Comparison of ENCODE assay signal across 8 cellular contexts in the genomic region with DNA sequence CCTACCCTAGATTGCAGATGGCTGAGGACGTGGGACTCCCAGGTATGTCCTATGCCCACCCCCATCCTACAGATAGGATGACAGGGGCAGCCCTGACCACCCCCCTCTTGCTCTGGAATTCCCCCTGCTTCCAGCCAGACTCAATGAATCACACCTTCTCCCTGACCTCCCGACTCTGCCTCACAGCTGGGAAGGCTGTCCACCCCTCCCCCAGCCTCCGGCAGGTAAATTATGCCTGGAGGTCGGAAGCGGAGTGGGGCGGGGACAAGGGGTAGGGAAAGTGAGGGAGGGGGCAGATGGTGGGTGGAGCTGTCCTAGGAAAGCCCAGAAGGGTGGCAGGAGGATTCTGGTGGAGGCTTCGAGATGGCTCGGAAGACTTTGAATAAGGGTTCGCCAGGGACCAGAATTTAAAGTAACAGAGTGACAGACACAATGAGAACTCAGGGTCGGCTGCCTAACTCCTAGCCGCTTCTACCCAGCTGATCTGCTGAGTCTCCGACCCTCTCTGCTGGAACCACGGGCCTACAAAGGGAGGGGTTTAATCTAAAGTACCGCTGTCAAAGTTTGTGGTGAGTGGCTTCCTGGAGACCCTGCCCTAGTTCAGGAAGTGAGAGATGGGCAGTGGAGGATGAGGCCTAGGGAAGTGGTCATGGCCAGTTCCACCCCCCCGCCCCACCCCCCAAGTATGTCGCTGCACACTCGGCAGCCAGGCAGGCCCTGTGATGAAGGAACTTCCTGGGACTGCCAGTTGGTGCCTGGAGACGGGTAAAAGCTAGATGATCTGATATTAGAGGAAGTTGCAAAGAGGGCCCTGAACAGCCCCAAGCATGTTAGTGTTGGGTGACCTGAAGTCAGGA. TPM values are rescaled to one million over a fixed set of nuclear protein-coding genes. Genes with fewer than 3 reads are reported as not detected.
DNase-seq lines count a peak whose midpoint lies in the region; ATAC-seq, FAIRE-seq and TF ChIP-seq lines count a peak whose summit lies in the region.

No MANE protein-coding gene starts in this region.

- no peaks in the 10 kb centered on the region for H3K27me3 ChIP-seq in small intestine (ENCODE audit: control insufficient read depth in 2 of 2, insufficient read depth in 2 of 2, low read length in 2 of 2)

- POLR2A ChIA-PET in A549 (lab: Yijun Ruan, JAX), result interaction anchor here (0.6 to 1.9 kb wide), 4 partner anchors 12 to 168 kb away, joined by 3 to 8 read pairs (median 4); a partner anchor contains a TSS

- H3K4me1 ChIP-seq in A549 (peaks cover 48% of the 10 kb centered on the region), small intestine (ENCODE audit: control insufficient read depth in 2 of 2, insufficient read depth in 1 of 2, low read depth in 1 of 2, low read length in 1 of 2) (peaks cover 13 to 15% of the 10 kb centered on the region in 2 donors)

- CTCF ChIA-PET in A549 (lab: Yijun Ruan, JAX), result interaction anchor here (0.9 to 5.1 kb wide), 10 partner anchors 9 to 183 kb away, joined by 3 to 29 read pairs (median 6); no protein-coding TSS in a partner anchor

- peak in 1 of 2 experiments; percentile 64; a peak in 2 of 5 replicates for TF ChIP-seq EP300 in A549 (IDR thresholded peaks at IDR 0.05)

- H3K27me3 Mint-ChIP-seq in activated naive CD4-positive, alpha-beta T cell treated with anti-CD3 and anti-CD28 coated beads, Interleukin-2, amount 50 U/mL, for 24 hours, result peaks cover 20% of the 10 kb centered on the region

- DNase-seq in A549 (ENCODE audit: low read depth in 1 of 2, low spot score in 1 of 2), result peak; percentile 50 to 78
- DNase-seq in Kasumi-1 (lab: John Stamatoyannopoulos, UW), result peak; percentile 98 to 100
- DNase-seq in hypothalamus (lab: John Stamatoyannopoulos, UW), result peak in 33 of 51 donors; percentile 20 to 68 (median 40)
- DNase-seq in small intestine, result no peak
- DNase-seq in COLO829 (ENCODE audit: low spot score), result no peak
- DNase-seq in NCI-H2081 treated with DMSO at 0.1 percent for 48 hours (lab: John Stamatoyannopoulos, UW), result no peak
- no peak for DNase-seq in NCI-H2171 treated with DMSO at 0.1 percent for 48 hours (lab: John Stamatoyannopoulos, UW)

- no peak for TF ChIP-seq POLR2A in A549 (IDR thresholded peaks at IDR 0.05; ENCODE audit: low read length)

- TF ChIP-seq CTCF in A549 (IDR thresholded peaks at IDR 0.05), result no peak

- H3K4me3 Mint-ChIP-seq in activated naive CD4-positive, alpha-beta T cell treated with anti-CD3 and anti-CD28 coated beads, Interleukin-2, amount 50 U/mL, for 24 hours, result peak overlapping the region; percentile 31

- H3K4me2 ChIP-seq in A549, result peak overlapping the region; percentile 96

- peak; percentile 5 to 26; a peak in 3 of 6 replicates for ATAC-seq in A549

- H3K4me1 Mint-ChIP-seq in activated naive CD4-positive, alpha-beta T cell treated with anti-CD3 and anti-CD28 coated beads, Interleukin-2, amount 50 U/mL, for 24 hours, result peaks cover 29% of the 10 kb centered on the region

- no peaks in the 10 kb centered on the region for H3K36me3 ChIP-seq in small intestine (ENCODE audit: control insufficient read depth in 2 of 2, insufficient read depth in 2 of 2, low read length in 2 of 2)

- H3K4me3 ChIP-seq in A549 (peak overlapping the region; percentile 30), small intestine (ENCODE audit: low read depth in 1 of 2, low read length in 2 of 2) (no peak overlapping the region)

- H3K9me3 Mint-ChIP-seq in activated naive CD4-positive, alpha-beta T cell treated with anti-CD3 and anti-CD28 coated beads, Interleukin-2, amount 50 U/mL, for 24 hours, result peaks cover 9% of the 10 kb centered on the region

- WGBS in A549 (ENCODE audit: missing lambda C conversion rate), result 49% methylated on average over 15 of the region's 18 CpGs
- WGBS in small intestine, 3 donors, result 39 to 53% (median 45%) methylated on average over 18 of the region's 18 CpGs

- no peak for TF ChIP-seq RAD21 in A549 (conservative IDR thresholded peaks at IDR 0.05 in 1 of 2, IDR thresholded peaks at IDR 0.05 in 1 of 2)

- FAIRE-seq in A549 (lab: Jason Lieb, UNC) (no peak), small intestine (lab: Jason Lieb, UNC) (no peak)

- H3K36me3 Mint-ChIP-seq in activated naive CD4-positive, alpha-beta T cell treated with anti-CD3 and anti-CD28 coated beads, Interleukin-2, amount 50 U/mL, for 24 hours, result peaks cover 6% of the 10 kb centered on the region

- H3K27ac ChIP-seq in A549 (peak overlapping the region; percentile 90 to 95), small intestine (ENCODE audit: low read depth in 1 of 2, low read length in 1 of 2) (peak overlapping the region; percentile 45 to 66)

- H3K9me3 ChIP-seq in A549, result peaks cover 14% of the 10 kb centered on the region
- H3K9me3 ChIP-seq in small intestine (ENCODE audit: control insufficient read depth, low read depth), result no peaks in the 10 kb centered on the region

- no peak overlapping the region for H3K27ac Mint-ChIP-seq in activated naive CD4-positive, alpha-beta T cell treated with anti-CD3 and anti-CD28 coated beads, Interleukin-2, amount 50 U/mL, for 24 hours

TF ChIP-seq in A549, 52 proteins besides CTCF, POLR2A, EP300 and RAD21:
- TF ChIP-seq FOSL2 (IDR thresholded peaks at IDR 0.05), result peak; percentile 6; the same call in 1 of the 2 replicates
- peak; percentile 51 for TF ChIP-seq FOSL2 (CRISPR knock-in tag; IDR thresholded peaks at IDR 0.05)
- TF ChIP-seq, protein P1, sequence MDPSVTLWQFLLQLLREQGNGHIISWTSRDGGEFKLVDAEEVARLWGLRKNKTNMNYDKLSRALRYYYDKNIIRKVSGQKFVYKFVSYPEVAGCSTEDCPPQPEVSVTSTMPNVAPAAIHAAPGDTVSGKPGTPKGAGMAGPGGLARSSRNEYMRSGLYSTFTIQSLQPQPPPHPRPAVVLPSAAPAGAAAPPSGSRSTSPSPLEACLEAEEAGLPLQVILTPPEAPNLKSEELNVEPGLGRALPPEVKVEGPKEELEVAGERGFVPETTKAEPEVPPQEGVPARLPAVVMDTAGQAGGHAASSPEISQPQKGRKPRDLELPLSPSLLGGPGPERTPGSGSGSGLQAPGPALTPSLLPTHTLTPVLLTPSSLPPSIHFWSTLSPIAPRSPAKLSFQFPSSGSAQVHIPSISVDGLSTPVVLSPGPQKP (IDR thresholded peaks at IDR 0.05; ENCODE audit: low read depth, low read length), result no peak
- TF ChIP-seq, protein P2, sequence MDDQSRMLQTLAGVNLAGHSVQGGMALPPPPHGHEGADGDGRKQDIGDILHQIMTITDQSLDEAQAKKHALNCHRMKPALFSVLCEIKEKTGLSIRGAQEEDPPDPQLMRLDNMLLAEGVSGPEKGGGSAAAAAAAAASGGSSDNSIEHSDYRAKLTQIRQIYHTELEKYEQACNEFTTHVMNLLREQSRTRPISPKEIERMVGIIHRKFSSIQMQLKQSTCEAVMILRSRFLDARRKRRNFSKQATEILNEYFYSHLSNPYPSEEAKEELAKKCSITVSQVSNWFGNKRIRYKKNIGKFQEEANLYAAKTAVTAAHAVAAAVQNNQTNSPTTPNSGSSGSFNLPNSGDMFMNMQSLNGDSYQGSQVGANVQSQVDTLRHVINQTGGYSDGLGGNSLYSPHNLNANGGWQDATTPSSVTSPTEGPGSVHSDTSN (IDR thresholded peaks at IDR 0.05), result peak; percentile 52; the same call in 1 of the 2 replicates
- TF ChIP-seq JUN (IDR thresholded peaks at IDR 0.05), result peak; percentile 31 to 65; a peak in 2 of 5 replicates
- TF ChIP-seq, protein P3, sequence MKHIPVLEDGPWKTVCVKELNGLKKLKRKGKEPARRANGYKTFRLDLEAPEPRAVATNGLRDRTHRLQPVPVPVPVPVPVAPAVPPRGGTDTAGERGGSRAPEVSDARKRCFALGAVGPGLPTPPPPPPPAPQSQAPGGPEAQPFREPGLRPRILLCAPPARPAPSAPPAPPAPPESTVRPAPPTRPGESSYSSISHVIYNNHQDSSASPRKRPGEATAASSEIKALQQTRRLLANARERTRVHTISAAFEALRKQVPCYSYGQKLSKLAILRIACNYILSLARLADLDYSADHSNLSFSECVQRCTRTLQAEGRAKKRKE (CRISPR knock-in tag; IDR thresholded peaks at IDR 0.05; ENCODE audit: low read depth), result no peak
- TF ChIP-seq JUNB (IDR thresholded peaks at IDR 0.05), result peak; percentile 55
- TF ChIP-seq SMC3 (IDR thresholded peaks at IDR 0.05), result 0 out of 3 replicates have a peak, but pooled peaks have one; percentile 11
- TF ChIP-seq, protein P4, sequence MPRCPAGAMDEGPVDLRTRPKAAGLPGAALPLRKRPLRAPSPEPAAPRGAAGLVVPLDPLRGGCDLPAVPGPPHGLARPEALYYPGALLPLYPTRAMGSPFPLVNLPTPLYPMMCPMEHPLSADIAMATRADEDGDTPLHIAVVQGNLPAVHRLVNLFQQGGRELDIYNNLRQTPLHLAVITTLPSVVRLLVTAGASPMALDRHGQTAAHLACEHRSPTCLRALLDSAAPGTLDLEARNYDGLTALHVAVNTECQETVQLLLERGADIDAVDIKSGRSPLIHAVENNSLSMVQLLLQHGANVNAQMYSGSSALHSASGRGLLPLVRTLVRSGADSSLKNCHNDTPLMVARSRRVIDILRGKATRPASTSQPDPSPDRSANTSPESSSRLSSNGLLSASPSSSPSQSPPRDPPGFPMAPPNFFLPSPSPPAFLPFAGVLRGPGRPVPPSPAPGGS (IDR thresholded peaks at IDR 0.05), result peak; percentile 33; the same call in 1 of the 3 replicates
- peak; percentile 60; the same call in 1 of the 2 replicates for TF ChIP-seq GATA3 (IDR thresholded peaks at IDR 0.05; ENCODE audit: borderline replicate concordance)

RNA-seq across cellular contexts. Expression of a gene that starts 4.2 kb away (rescaled TPM):
- polyA plus RNA-seq in A549 (2011; rRNA removed) (29.8 and 30.5 TPM in 2 replicates), A549 (2017; fragmentation: RNase III; extraction: RNeasy Plus Mini Kit Qiagen cat#74134 plus additional on column Dnase treatment) (21.9 to 26.4 TPM (median 23.2 TPM) in 3 replicates), small intestine (10 to 100 TPM; 12.7 to 18.6 (median 15.6) TPM)
- polyA plus RNA-seq in A549 (2012; cell fraction: cytosol; rRNA removed), result 23.4 and 33.9 TPM in 2 replicates
- 69.3 and 101 TPM in 2 replicates for polyA plus RNA-seq in A549 (2012; cell fraction: nucleus; rRNA removed)
- polyA minus RNA-seq in A549 (2011; rRNA and poly(A)+ RNA removed), result 46.3 and 47.5 TPM in 2 replicates

Comparison
In these comparisons a context has a peak if more than half of its experiments do, and no peak if none do; other contexts are left out.
1. DNase-seq: peak in A549 (2 of 2), Kasumi-1 (2 of 2) and hypothalamus (33 of 51); none in small intestine (single experiment), COLO829 (single experiment), NCI-H2081 treated with DMSO at 0.1 percent for 48 hours (single experiment) and NCI-H2171 treated with DMSO at 0.1 percent for 48 hours (single experiment).